Comparison of ENCODE assay signal across 1 cellular context in genomic region chr17:81860756-81861568, GRCh38.
TF ChIP-seq lines count a peak whose summit lies in the region.

No MANE protein-coding gene starts in this region.

TF ChIP-seq in GM23338, 12 proteins besides CTCF, POLR2A, EP300 and RAD21 (continued from another document):
- TF ChIP-seq ZNF462 (CRISPR knock-in tag; IDR thresholded peaks at IDR 0.05) (no peak), ZNF331 (CRISPR knock-in tag; IDR thresholded peaks at IDR 0.05; ENCODE audit: low read depth) (0 out of 2 replicates have a peak, but pooled peaks have one; percentile 42), NANOG (IDR thresholded peaks at IDR 0.05; ENCODE audit: borderline replicate concordance) (no peak), REST (IDR thresholded peaks at IDR 0.05; ENCODE audit: unreplicated experiment) (no peak), JUNB (IDR thresholded peaks at IDR 0.05; ENCODE audit: unreplicated experiment) (no peak)
TF ChIP-seq in GM23338: peak in this region for 5.
